14 cellular contexts compared by ENCODE assay signal in the genomic region with DNA sequence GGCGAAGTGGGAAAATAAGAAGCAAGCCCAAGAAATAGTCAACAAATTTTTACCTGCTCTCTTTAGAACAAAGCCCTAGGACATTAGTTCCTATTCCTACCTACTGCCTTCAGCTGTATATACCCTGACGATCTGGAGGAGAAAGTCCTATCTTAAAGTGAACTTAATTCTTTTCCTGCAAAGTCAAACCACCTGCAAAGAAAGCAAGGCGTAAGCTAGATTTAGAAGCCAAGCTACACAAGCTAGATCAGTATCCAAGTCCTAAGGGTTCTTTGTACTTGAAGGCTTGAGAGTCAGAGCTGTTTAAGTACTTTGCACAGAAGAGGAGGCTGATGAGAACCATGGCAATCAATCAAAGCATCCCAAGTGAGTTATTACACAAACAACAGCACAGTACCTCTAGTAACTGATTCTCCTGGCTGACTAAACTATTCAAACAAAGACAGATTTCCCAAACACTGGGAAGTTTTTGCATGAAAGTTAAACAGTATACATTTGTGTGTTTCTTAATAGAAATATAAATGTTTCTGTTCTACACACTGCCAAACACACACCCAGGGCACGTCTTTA. TPM values are rescaled to one million over a fixed set of nuclear protein-coding genes. Genes with fewer than 3 reads are reported as not detected.
A peak's percentile ranks its signal among the peaks of the same experiment; 100 is the strongest.
DNase-seq lines count a peak whose midpoint lies in the region; ATAC-seq, FAIRE-seq and TF ChIP-seq lines count a peak whose summit lies in the region.
"Had no signal": no experiment of that assay in that cellular context is flagged by ENCODE, and none has a peak within 500 bp of the region (broad histone marks: within the 10 kb centered on the region; RNA-seq: fewer than 3 reads in every experiment).

No MANE protein-coding gene starts in this region.

- peak; percentile 49 for FAIRE-seq in keratinocyte (lab: Jason Lieb, UNC)
- FAIRE-seq: frontal cortex had no signal

- DNase-seq in NCI-H1105 treated with DMSO at 0.1 percent for 48 hours (lab: John Stamatoyannopoulos, UW) (peak; percentile 30), NCI-H1105 (lab: John Stamatoyannopoulos, UW) (no peak), NCI-H82 treated with DMSO at 0.1 percent for 48 hours (lab: John Stamatoyannopoulos, UW; ENCODE audit: unreplicated experiment) (peak; percentile 32), keratinocyte (ENCODE audit: low read depth, low spot score) (no peak), sigmoid colon (no peak), hepatic stellate cell (ENCODE audit: low spot score) (no peak), NCI-H2081 (lab: John Stamatoyannopoulos, UW) (no peak)
- DNase-seq: 8988T, Calu3 had no signal

- H3K4me1 ChIP-seq in keratinocyte (ENCODE audit: control insufficient read depth, extremely low read depth, insufficient read depth, low read length) (peaks cover 7% of the 10 kb centered on the region), sigmoid colon (peaks cover 0 to 64% (median 51%) of the 10 kb centered on the region in 4 donors)

- H3K9ac ChIP-seq in keratinocyte (ENCODE audit: control insufficient read depth, extremely low read depth, insufficient read depth, low read length) = no peak overlapping the region

- no peak for ATAC-seq in SK-N-SH treated with all-trans-retinoic acid at 6 μM for 48 hours
- ATAC-seq: left lobe of liver, Panc1 had no signal

- H3K9me1 ChIP-seq in keratinocyte (ENCODE audit: control insufficient read depth, extremely low read depth, insufficient read depth, low read length) = no peaks in the 10 kb centered on the region

- H3K4me3 ChIP-seq in keratinocyte (ENCODE audit: control insufficient read depth in 2 of 3, extremely low read depth in 1 of 3, insufficient read depth in 2 of 3, low read depth in 1 of 3, low read length in 3 of 3) (no peak overlapping the region), sigmoid colon (peak overlapping the region in 3 of 4 donors; percentile 73 to 94 (median 83))

- H3K4me2 ChIP-seq in keratinocyte (ENCODE audit: control insufficient read depth, extremely low read depth, insufficient read depth, low read depth, low read length) = no peak overlapping the region

- no peaks in the 10 kb centered on the region for H3K9me3 ChIP-seq in keratinocyte (ENCODE audit: control insufficient read depth, low read depth, low read length)
- H3K9me3 ChIP-seq in sigmoid colon = no peaks in the 10 kb centered on the region
- H3K9me3 ChIP-seq: suprapubic skin had no signal

- 66 to 68% methylated on average over 4 of the region's 4 CpGs for WGBS in sigmoid colon, 2 donors

- TF ChIP-seq EP300 in sigmoid colon (IDR thresholded peaks at IDR 0.05) = no peak

- peaks cover 35% of the 10 kb centered on the region for H3K27me3 ChIP-seq in keratinocyte (ENCODE audit: control insufficient read depth, extremely low read depth, insufficient read depth, low read length)
- H3K27me3 ChIP-seq in sigmoid colon = no peaks in the 10 kb centered on the region
- H3K27me3 ChIP-seq: suprapubic skin had no signal

- dilution Hi-C loops in keratinocyte (cut with MboI; ENCODE audit: extremely low pct_ligation_motif_present, low sequenced_read_pairs) = no loop called here

- no peak for TF ChIP-seq POLR2A in sigmoid colon (IDR thresholded peaks at IDR 0.05)

- no peaks in the 10 kb centered on the region for H3K79me2 ChIP-seq in keratinocyte (ENCODE audit: control insufficient read depth, insufficient read depth, low read length)

- H2AFZ ChIP-seq in keratinocyte (ENCODE audit: control insufficient read depth, low read length) = no peak overlapping the region

- H3K27ac ChIP-seq in keratinocyte (ENCODE audit: control insufficient read depth, insufficient read depth, low read length) = no peak overlapping the region
- peak overlapping the region; percentile 83 to 95 (median 92) for H3K27ac ChIP-seq in sigmoid colon

- no peak for TF ChIP-seq CTCF in keratinocyte (optimal IDR thresholded peaks at IDR 0.05 in 1 of 3, IDR thresholded peaks at IDR 0.05 in 1 of 3, conservative IDR thresholded peaks at IDR 0.05 in 1 of 3; ENCODE audit: extremely low read depth in 1 of 3, insufficient read depth in 2 of 3, low read length in 3 of 3)
- TF ChIP-seq CTCF in sigmoid colon (IDR thresholded peaks at IDR 0.05) = no peak

- intact Hi-C loops in sigmoid colon (cut with DNase I) = loop anchor here (5.0 kb wide), 4 partner anchors 102 to 207 kb away; a partner anchor contains a TSS

- H3K36me3 ChIP-seq in keratinocyte (ENCODE audit: control insufficient read depth in 2 of 2, extremely low read depth in 1 of 2, insufficient read depth in 2 of 2, low read length in 2 of 2) (no peaks in the 10 kb centered on the region), sigmoid colon (no peaks in the 10 kb centered on the region)
- H3K36me3 ChIP-seq: suprapubic skin had no signal

- H4K20me1 ChIP-seq in keratinocyte (ENCODE audit: control insufficient read depth, extremely low read depth, insufficient read depth, low read length) = no peaks in the 10 kb centered on the region

TF ChIP-seq in SK-N-SH treated with all-trans-retinoic acid at 6 μM for 48 hours, 23 proteins besides CTCF, POLR2A, EP300 and RAD21 (continues in another document):
- TF ChIP-seq TOX (CRISPR knock-in tag; IDR thresholded peaks at IDR 0.05; ENCODE audit: borderline replicate concordance) (no peak), ZNF8 (CRISPR knock-in tag; IDR thresholded peaks at IDR 0.05) (no peak), ZFP30 (CRISPR knock-in tag; IDR thresholded peaks at IDR 0.05) (no peak), ISL1 (CRISPR knock-in tag; IDR thresholded peaks at IDR 0.05) (no peak), GLIS3 (CRISPR knock-in tag; IDR thresholded peaks at IDR 0.05) (no peak), ZNF70 (CRISPR knock-in tag; IDR thresholded peaks at IDR 0.05) (no peak), OSR1 (CRISPR knock-in tag; IDR thresholded peaks at IDR 0.05) (no peak)
- TF ChIP-seq, protein P1, sequence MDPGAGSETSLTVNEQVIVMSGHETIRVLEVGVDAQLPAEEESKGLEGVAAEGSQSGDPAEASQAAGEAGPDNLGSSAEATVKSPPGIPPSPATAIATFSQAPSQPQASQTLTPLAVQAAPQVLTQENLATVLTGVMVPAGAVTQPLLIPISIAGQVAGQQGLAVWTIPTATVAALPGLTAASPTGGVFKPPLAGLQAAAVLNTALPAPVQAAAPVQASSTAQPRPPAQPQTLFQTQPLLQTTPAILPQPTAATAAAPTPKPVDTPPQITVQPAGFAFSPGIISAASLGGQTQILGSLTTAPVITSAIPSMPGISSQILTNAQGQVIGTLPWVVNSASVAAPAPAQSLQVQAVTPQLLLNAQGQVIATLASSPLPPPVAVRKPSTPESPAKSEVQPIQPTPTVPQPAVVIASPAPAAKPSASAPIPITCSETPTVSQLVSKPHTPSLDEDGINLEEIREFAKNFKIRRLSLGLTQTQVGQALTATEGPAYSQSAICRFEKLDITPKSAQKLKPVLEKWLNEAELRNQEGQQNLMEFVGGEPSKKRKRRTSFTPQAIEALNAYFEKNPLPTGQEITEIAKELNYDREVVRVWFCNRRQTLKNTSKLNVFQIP (CRISPR knock-in tag; IDR thresholded peaks at IDR 0.05; ENCODE audit: borderline replicate concordance, low read depth) = no peak
- TF ChIP-seq, protein P2, sequence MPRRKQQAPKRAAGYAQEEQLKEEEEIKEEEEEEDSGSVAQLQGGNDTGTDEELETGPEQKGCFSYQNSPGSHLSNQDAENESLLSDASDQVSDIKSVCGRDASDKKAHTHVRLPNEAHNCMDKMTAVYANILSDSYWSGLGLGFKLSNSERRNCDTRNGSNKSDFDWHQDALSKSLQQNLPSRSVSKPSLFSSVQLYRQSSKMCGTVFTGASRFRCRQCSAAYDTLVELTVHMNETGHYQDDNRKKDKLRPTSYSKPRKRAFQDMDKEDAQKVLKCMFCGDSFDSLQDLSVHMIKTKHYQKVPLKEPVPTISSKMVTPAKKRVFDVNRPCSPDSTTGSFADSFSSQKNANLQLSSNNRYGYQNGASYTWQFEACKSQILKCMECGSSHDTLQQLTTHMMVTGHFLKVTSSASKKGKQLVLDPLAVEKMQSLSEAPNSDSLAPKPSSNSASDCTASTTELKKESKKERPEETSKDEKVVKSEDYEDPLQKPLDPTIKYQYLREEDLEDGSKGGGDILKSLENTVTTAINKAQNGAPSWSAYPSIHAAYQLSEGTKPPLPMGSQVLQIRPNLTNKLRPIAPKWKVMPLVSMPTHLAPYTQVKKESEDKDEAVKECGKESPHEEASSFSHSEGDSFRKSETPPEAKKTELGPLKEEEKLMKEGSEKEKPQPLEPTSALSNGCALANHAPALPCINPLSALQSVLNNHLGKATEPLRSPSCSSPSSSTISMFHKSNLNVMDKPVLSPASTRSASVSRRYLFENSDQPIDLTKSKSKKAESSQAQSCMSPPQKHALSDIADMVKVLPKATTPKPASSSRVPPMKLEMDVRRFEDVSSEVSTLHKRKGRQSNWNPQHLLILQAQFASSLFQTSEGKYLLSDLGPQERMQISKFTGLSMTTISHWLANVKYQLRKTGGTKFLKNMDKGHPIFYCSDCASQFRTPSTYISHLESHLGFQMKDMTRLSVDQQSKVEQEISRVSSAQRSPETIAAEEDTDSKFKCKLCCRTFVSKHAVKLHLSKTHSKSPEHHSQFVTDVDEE (CRISPR knock-in tag; IDR thresholded peaks at IDR 0.05) = no peak
- TF ChIP-seq, protein P3, sequence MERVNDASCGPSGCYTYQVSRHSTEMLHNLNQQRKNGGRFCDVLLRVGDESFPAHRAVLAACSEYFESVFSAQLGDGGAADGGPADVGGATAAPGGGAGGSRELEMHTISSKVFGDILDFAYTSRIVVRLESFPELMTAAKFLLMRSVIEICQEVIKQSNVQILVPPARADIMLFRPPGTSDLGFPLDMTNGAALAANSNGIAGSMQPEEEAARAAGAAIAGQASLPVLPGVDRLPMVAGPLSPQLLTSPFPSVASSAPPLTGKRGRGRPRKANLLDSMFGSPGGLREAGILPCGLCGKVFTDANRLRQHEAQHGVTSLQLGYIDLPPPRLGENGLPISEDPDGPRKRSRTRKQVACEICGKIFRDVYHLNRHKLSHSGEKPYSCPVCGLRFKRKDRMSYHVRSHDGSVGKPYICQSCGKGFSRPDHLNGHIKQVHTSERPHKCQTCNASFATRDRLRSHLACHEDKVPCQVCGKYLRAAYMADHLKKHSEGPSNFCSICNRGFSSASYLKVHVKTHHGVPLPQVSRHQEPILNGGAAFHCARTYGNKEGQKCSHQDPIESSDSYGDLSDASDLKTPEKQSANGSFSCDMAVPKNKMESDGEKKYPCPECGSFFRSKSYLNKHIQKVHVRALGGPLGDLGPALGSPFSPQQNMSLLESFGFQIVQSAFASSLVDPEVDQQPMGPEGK (CRISPR knock-in tag; IDR thresholded peaks at IDR 0.05; ENCODE audit: borderline replicate concordance) = no peak

RNA-seq across cellular contexts. Expression of a gene that starts 1.9 kb away (rescaled TPM):
- 1.0 to 1.6 TPM (median 1.4 TPM) in 3 replicates for polyA plus RNA-seq in keratinocyte
- polyA plus RNA-seq in keratinocyte (2011; ENCODE audit: low read depth) = 0.84 TPM
- 0.64 and 0.66 TPM in 2 replicates for polyA plus RNA-seq in keratinocyte (2011; cell fraction: cytosol; rRNA removed)
- 1.7 and 1.9 TPM in 2 replicates for polyA plus RNA-seq in keratinocyte (2011; cell fraction: nucleus; rRNA removed)
- polyA plus RNA-seq in keratinocyte (2012; ENCODE audit: low replicate concordance) = 0.56 and 1.8 TPM in 2 replicates
- 2.9 to 5.3 TPM (median 3.3 TPM) in 3 replicates for polyA minus RNA-seq in keratinocyte
- 1.5 TPM for polyA minus RNA-seq in keratinocyte (2011; cell fraction: cytosol; rRNA and poly(A)+ RNA removed)
- polyA minus RNA-seq in keratinocyte (2011; cell fraction: nucleus; rRNA and poly(A)+ RNA removed) = 2.7 and 4.7 TPM in 2 replicates
- 10 to 100 TPM; 48.9 to 88.1 (median 66.3) TPM for total RNA-seq in sigmoid colon
- polyA plus RNA-seq in sigmoid colon = 1 to 10 TPM in 1 of 3 donors, under 1 TPM in 2; under 0.01 to 3.4 (median 0.60) TPM

Comparison
In these comparisons a context has a peak if more than half of its experiments do, and no peak if none do; other contexts are left out.
1. DNase-seq: peak in NCI-H1105 treated with DMSO at 0.1 percent for 48 hours (single experiment) and NCI-H82 treated with DMSO at 0.1 percent for 48 hours (single experiment); none in NCI-H1105 (single experiment), keratinocyte (single experiment), sigmoid colon (single experiment), hepatic stellate cell (single experiment) and NCI-H2081 (0 of 2).
2. H3K4me3 ChIP-seq: peak in sigmoid colon (3 of 4); none in keratinocyte (0 of 3).